ENCODE assay signal across 20 cellular contexts in genomic region chr5:181212080-181212479, GRCh38. TPM values are rescaled to one million over a fixed set of nuclear protein-coding genes. Genes with fewer than 3 reads are reported as not detected.
DNase-seq lines count a peak whose midpoint lies in the region; ATAC-seq and TF ChIP-seq lines count a peak whose summit lies in the region.
"Had no signal": no experiment of that assay in that cellular context is flagged by ENCODE, and none has a peak within 500 bp of the region (broad histone marks: within the 10 kb centered on the region; RNA-seq: fewer than 3 reads in every experiment).

No MANE protein-coding gene starts in this region.

- peak; percentile 42 for ATAC-seq in Right ventricle myocardium inferior
- ATAC-seq: CD8-positive, alpha-beta T cell; GM12878 had no signal

- in situ Hi-C loops in HAP-1 (cut with MboI; ENCODE audit: low sequenced_read_pairs) = no loop called here

- no peaks in the 10 kb centered on the region for H4K20me1 ChIP-seq in osteoblast (ENCODE audit: insufficient read depth, low read length)

- TF ChIP-seq CTCF in left ventricle myocardium inferior (IDR thresholded peaks at IDR 0.05; ENCODE audit: borderline replicate concordance) = no peak
- TF ChIP-seq CTCF in osteoblast (IDR thresholded peaks at IDR 0.05; ENCODE audit: extremely low read depth, low read depth, low read length) = no peak

- DNase-seq in Right ventricle myocardium inferior (ENCODE audit: missing footprints) (no peak), cardiac septum (ENCODE audit: low spot score) (no peak), left ventricle myocardium inferior (no peak), osteoblast (ENCODE audit: insufficient read length, low spot score, missing footprints) (peak; percentile 25), OCI-M2 (lab: John Stamatoyannopoulos, UW; ENCODE audit: unreplicated experiment) (no peak), NCI-H748 (lab: John Stamatoyannopoulos, UW; ENCODE audit: unreplicated experiment) (no peak), HAP-1 (ENCODE audit: low spot score in 2 of 2) (no peak)
- DNase-seq: 8988T; Calu3; CD8-positive, alpha-beta T cell; DMS 273 treated with DMSO at 0.1 percent for 48 hours; DMS53; DND-41; EL; HCEC 1CT had no signal

- no peaks in the 10 kb centered on the region for H3K9me3 ChIP-seq in left ventricle myocardium inferior (replicated peaks)
- H3K9me3 ChIP-seq in osteoblast (ENCODE audit: low read depth, low read length) = no peaks in the 10 kb centered on the region
- no peaks in the 10 kb centered on the region for H3K9me3 ChIP-seq in skeletal muscle tissue (ENCODE audit: control insufficient read depth in 3 of 3, low read length in 3 of 3)
- H3K9me3 ChIP-seq in HAP-1 = no peaks in the 10 kb centered on the region
- H3K9me3 ChIP-seq: BLaER1 treated with 17β-estradiol and CSF1 and Interleukin-3, amounts not matched to agents 10 nM and 100 nM had no signal

- H3K4me3 ChIP-seq in left ventricle myocardium inferior = no peak overlapping the region
- H3K4me3 ChIP-seq in osteoblast (ENCODE audit: insufficient read depth, low read length) = no peak overlapping the region
- peak overlapping the region; percentile 25 to 53 (median 49) for H3K4me3 ChIP-seq in skeletal muscle tissue (ENCODE audit: low read length in 3 of 3)
- no peak overlapping the region for H3K4me3 ChIP-seq in HAP-1
- H3K4me3 ChIP-seq: BLaER1 treated with 17β-estradiol and CSF1 and Interleukin-3, amounts not matched to agents 10 nM and 100 nM; GM12878 had no signal

- peak overlapping the region in 2 of 3 donors; percentile 19 to 63 for H3K9ac ChIP-seq in skeletal muscle tissue (ENCODE audit: low read depth in 1 of 3, low read length in 3 of 3)
- H3K9ac ChIP-seq: BLaER1 treated with 17β-estradiol and CSF1 and Interleukin-3, amounts not matched to agents 10 nM and 100 nM had no signal

- H3K27me3 ChIP-seq in left ventricle myocardium inferior (ENCODE audit: low read depth) (no peaks in the 10 kb centered on the region), osteoblast (ENCODE audit: insufficient read depth, low read length) (no peaks in the 10 kb centered on the region), skeletal muscle tissue (ENCODE audit: control insufficient read depth in 3 of 3, insufficient read depth in 3 of 3, low read length in 3 of 3) (no peaks in the 10 kb centered on the region), HAP-1 (ENCODE audit: low read depth) (no peaks in the 10 kb centered on the region)

- H3K4me2 ChIP-seq in osteoblast (ENCODE audit: insufficient read depth, low read length) = no peak overlapping the region

- H3K4me1 ChIP-seq in left ventricle myocardium inferior (peaks cover 35% of the 10 kb centered on the region), osteoblast (ENCODE audit: insufficient read depth, low read length) (peaks cover 6% of the 10 kb centered on the region), skeletal muscle tissue (ENCODE audit: control insufficient read depth in 3 of 3, insufficient read depth in 3 of 3, low read length in 3 of 3) (peaks cover 21 to 42% (median 35%) of the 10 kb centered on the region in 3 donors), HAP-1 (no peaks in the 10 kb centered on the region; the same call in none of the 2 replicates)

- peak overlapping the region; percentile 80 for H3K27ac ChIP-seq in left ventricle myocardium inferior (replicated peaks)
- no peak overlapping the region for H3K27ac ChIP-seq in osteoblast (ENCODE audit: low read depth, low read length)
- H3K27ac ChIP-seq in skeletal muscle tissue (ENCODE audit: low read depth, low read length) = peak overlapping the region; percentile 61
- H3K27ac ChIP-seq: BLaER1 treated with 17β-estradiol and CSF1 and Interleukin-3, amounts not matched to agents 10 nM and 100 nM; HL-60 had no signal

- no peak overlapping the region for H2AFZ ChIP-seq in osteoblast (ENCODE audit: low read length)

- H3K79me2 ChIP-seq in osteoblast (ENCODE audit: insufficient read depth, low read length) = no peaks in the 10 kb centered on the region

- intact Hi-C loops in Right ventricle myocardium inferior (cut with DNase I) = no loop called here
- intact Hi-C loops in cardiac septum (cut with DNase I) = no loop called here
- intact Hi-C loops in left ventricle myocardium inferior (cut with micrococcal nuclease) = no loop called here

- H3K36me3 ChIP-seq in left ventricle myocardium inferior (no peaks in the 10 kb centered on the region), osteoblast (ENCODE audit: insufficient read depth, low read length) (no peaks in the 10 kb centered on the region), skeletal muscle tissue (ENCODE audit: control insufficient read depth in 3 of 3, insufficient read depth in 3 of 3, low read length in 3 of 3) (no peaks in the 10 kb centered on the region), HAP-1 (replicated peaks) (no peaks in the 10 kb centered on the region)
- H3K36me3 ChIP-seq: BLaER1 treated with 17β-estradiol and CSF1 and Interleukin-3, amounts not matched to agents 10 nM and 100 nM had no signal

RNA-seq across cellular contexts. Expression of gene TRIM7, which starts 7.1 kb away (rescaled TPM):
- 14.4 TPM for total RNA-seq in Right ventricle myocardium inferior
- 6.4 TPM for total RNA-seq in cardiac septum
- 6.4 TPM for total RNA-seq in left ventricle myocardium inferior
- total RNA-seq in osteoblast = 0.29 and 0.72 TPM in 2 replicates
- total RNA-seq in skeletal muscle tissue = 9.9 TPM
- total RNA-seq: A673 had no signal

RNA-seq across cellular contexts. Expression of gene TRIM41, which starts 11.0 kb away (rescaled TPM):
- total RNA-seq in Right ventricle myocardium inferior = 20.9 TPM
- total RNA-seq in cardiac septum = 33.0 TPM
- total RNA-seq in left ventricle myocardium inferior = 26.4 TPM
- total RNA-seq in osteoblast = 12.4 and 15.9 TPM in 2 replicates
- 15.1 TPM for total RNA-seq in skeletal muscle tissue

RNA-seq across cellular contexts. Expression of gene RACK1, which starts 31.6 kb away (rescaled TPM):
- total RNA-seq in Right ventricle myocardium inferior (693 TPM), cardiac septum (557 TPM), left ventricle myocardium inferior (628 TPM), osteoblast (3,800 and 4,007 TPM in 2 replicates), skeletal muscle tissue (4,748 TPM)

RNA-seq across cellular contexts. Expression of gene TRIM52, which starts 48.9 kb away (rescaled TPM):
- 9.2 TPM for total RNA-seq in Right ventricle myocardium inferior
- 9.1 TPM for total RNA-seq in cardiac septum
- total RNA-seq in left ventricle myocardium inferior = 8.5 TPM
- total RNA-seq in osteoblast = 6.8 and 7.2 TPM in 2 replicates
- 4.2 TPM for total RNA-seq in skeletal muscle tissue

Comparison
In these comparisons a context has a peak if more than half of its experiments do, and no peak if none do; other contexts are left out.
1. H3K4me3 ChIP-seq: peak in skeletal muscle tissue (3 of 3); none in left ventricle myocardium inferior (single experiment), osteoblast (single experiment) and HAP-1 (single experiment).